Comparison of ENCODE assay signal across 26 cellular contexts in genomic region chrX:43706786-43707185, GRCh38. TPM values are rescaled to one million over a fixed set of nuclear protein-coding genes. Genes with fewer than 3 reads are reported as not detected.
A peak's percentile ranks its signal among the peaks of the same experiment; 100 is the strongest.
DNase-seq lines count a peak whose midpoint lies in the region; ATAC-seq and TF ChIP-seq lines count a peak whose summit lies in the region.
"Had no signal": no experiment of that assay in that cellular context is flagged by ENCODE, and none has a peak within 500 bp of the region (broad histone marks: within the 10 kb centered on the region; RNA-seq: fewer than 3 reads in every experiment).

No MANE protein-coding gene starts in this region.

- TF ChIP-seq CTCF in coronary artery (IDR thresholded peaks at IDR 0.05) (no peak), lower lobe of right lung (IDR thresholded peaks at IDR 0.05) (no peak), transverse colon (IDR thresholded peaks at IDR 0.05) (no peak)

- 50 to 54% methylated on average over 1 of the region's 1 CpG for WGBS in transverse colon (ENCODE audit: low coverage in 1 of 2), 2 donors

- no peak overlapping the region for H3K4me3 Mint-ChIP-seq in CD4-positive, alpha-beta memory T cell
- H3K4me3 Mint-ChIP-seq: endodermal cell, immature natural killer cell, nephron had no signal

- no peaks in the 10 kb centered on the region for H3K9me3 Mint-ChIP-seq in CD4-positive, alpha-beta memory T cell
- H3K9me3 Mint-ChIP-seq: activated T-helper 2 cell treated with anti-CD3 and anti-CD28 coated beads, Interferon-gamma antibody, Interleukin-2, Interleukin-4, amounts not matched to agents 10 μg/mL and 5 μg/mL and 100 μg/mL, durations not matched to agents 14 hours and 24 hours and 36 hours; immature natural killer cell; nephron had no signal

- in situ Hi-C loops in transverse colon (cut with MboI; ENCODE audit: low pct_ligation_motif_present in 1 of 4, low pct_unique_long_range_greater_than_20kb in 1 of 4, low sequenced_read_pairs in 3 of 4), result no loop called here

- H3K27ac ChIP-seq in coronary artery (peak overlapping the region; percentile 32 to 70), lower lobe of right lung (peak overlapping the region; percentile 79), transverse colon (peak overlapping the region; percentile 70 to 86 (median 81))
- H3K27ac ChIP-seq in CD4-positive, alpha-beta memory T cell (ENCODE audit: low read depth, low read length), result no peak overlapping the region
- H3K27ac ChIP-seq: BLaER1, HL-60, SK-N-MC had no signal

- H3K4me3 ChIP-seq in coronary artery (no peak overlapping the region), lower lobe of right lung (no peak overlapping the region), transverse colon (no peak overlapping the region)
- no peak overlapping the region for H3K4me3 ChIP-seq in CD4-positive, alpha-beta memory T cell (ENCODE audit: low read length in 2 of 2)
- H3K4me3 ChIP-seq: BLaER1, K562, SK-N-MC had no signal

- H3K27ac Mint-ChIP-seq in CD4-positive, alpha-beta memory T cell, result peak overlapping the region in 1 of 7 donors; percentile 24
- H3K27ac Mint-ChIP-seq: endodermal cell, immature natural killer cell, nephron had no signal

- peak; percentile 5 for DNase-seq in HT-29 (ENCODE audit: low spot score)
- no peak for DNase-seq in coronary artery (ENCODE audit: low spot score)
- DNase-seq in lower lobe of right lung, result no peak
- DNase-seq in transverse colon, result no peak
- no peak for DNase-seq in stimulated activated CD4-positive, alpha-beta T cell treated with anti-CD3 and anti-CD28 coated beads, Interleukin-15, amount 100 ng/mL, for 24 hours
- DNase-seq in CD4-positive, alpha-beta memory T cell, result no peak
- DNase-seq: central memory CD4-positive, alpha-beta T cell; endodermal cell; GF-D8; glutamatergic neuron; immature natural killer cell; mesenchymal stem cell; NCI-H1092; NCI-H2081 treated with DMSO at 0.1 percent for 48 hours; NCI-H524 treated with DMSO at 0.1 percent for 48 hours; stimulated activated naive CD4-positive, alpha-beta T cell treated with Interleukin-2 at 50 U/mL for 16 hours; T-helper 9 cell had no signal

- TF ChIP-seq POLR2A in transverse colon (IDR thresholded peaks at IDR 0.05), result no peak

- ATAC-seq in lower lobe of right lung, result peak in 1 of 2 donors; percentile 4
- no peak for ATAC-seq in GM21737 (IDR thresholded peaks at IDR 0.05; ENCODE audit: unreplicated experiment)
- ATAC-seq: activated CD4-positive, CD25-positive, alpha-beta regulatory T cell treated with anti-CD3 and anti-CD28 coated beads, Interleukin-2, amount 50 U/mL, for 24 hours; K562 had no signal

- peaks cover 0 to 3% of the 10 kb centered on the region in 2 donors for H3K27me3 Mint-ChIP-seq in CD4-positive, alpha-beta memory T cell

- H3K9me3 ChIP-seq in lower lobe of right lung, result no peaks in the 10 kb centered on the region
- H3K9me3 ChIP-seq in transverse colon, result no peaks in the 10 kb centered on the region
- H3K9me3 ChIP-seq in CD4-positive, alpha-beta memory T cell (ENCODE audit: control insufficient read depth in 1 of 2, low read length in 2 of 2), result no peaks in the 10 kb centered on the region
- H3K9me3 ChIP-seq: BLaER1 had no signal

- peaks cover under 1% of the 10 kb centered on the region for H3K36me3 ChIP-seq in lower lobe of right lung
- no peaks in the 10 kb centered on the region for H3K36me3 ChIP-seq in transverse colon
- H3K36me3 ChIP-seq in CD4-positive, alpha-beta memory T cell (ENCODE audit: insufficient read depth, low read length), result no peaks in the 10 kb centered on the region
- H3K36me3 ChIP-seq: BLaER1 had no signal

- no peaks in the 10 kb centered on the region for H3K4me1 Mint-ChIP-seq in CD4-positive, alpha-beta memory T cell
- H3K4me1 Mint-ChIP-seq: immature natural killer cell had no signal

- peaks cover 67% of the 10 kb centered on the region for H3K4me1 ChIP-seq in lower lobe of right lung
- H3K4me1 ChIP-seq in transverse colon, result peaks cover 0 to 53% (median 25%) of the 10 kb centered on the region in 4 donors
- no peaks in the 10 kb centered on the region for H3K4me1 ChIP-seq in CD4-positive, alpha-beta memory T cell (ENCODE audit: insufficient read depth, low read length)
- H3K4me1 ChIP-seq: BLaER1 had no signal

- no peak for TF ChIP-seq EP300 in transverse colon (IDR thresholded peaks at IDR 0.05; ENCODE audit: low read depth)

- POLR2A ChIA-PET in CD4-positive, alpha-beta memory T cell (lab: Charles Lee; ENCODE audit: partially characterized antibody), result no interaction called here

- CTCF ChIA-PET in CD4-positive, alpha-beta memory T cell (lab: Charles Lee; ENCODE audit: partially characterized antibody), result no interaction called here

- H3K27me3 ChIP-seq in lower lobe of right lung (ENCODE audit: low read depth), result no peaks in the 10 kb centered on the region
- no peaks in the 10 kb centered on the region for H3K27me3 ChIP-seq in transverse colon
- no peaks in the 10 kb centered on the region for H3K27me3 ChIP-seq in CD4-positive, alpha-beta memory T cell (ENCODE audit: insufficient read depth, low read length)

- intact Hi-C loops in lower lobe of right lung (cut with DNase I) (no loop called here), transverse colon (cut with DNase I; ENCODE audit: low total_unique reads) (no loop called here)
- intact Hi-C loops in CD4-positive, alpha-beta memory T cell (cut with micrococcal nuclease), result no loop called here

- no peaks in the 10 kb centered on the region for H3K36me3 Mint-ChIP-seq in CD4-positive, alpha-beta memory T cell
- H3K36me3 Mint-ChIP-seq: immature natural killer cell had no signal

RNA-seq across cellular contexts. Expression of gene MAOA, which starts 50.7 kb away (rescaled TPM):
- 10.9 and 11.8 TPM in 2 replicates for total RNA-seq in HT-29 (2014; rRNA removed; shearing (Covaris generic))
- total RNA-seq in lower lobe of right lung (159 TPM), transverse colon (100 to 1,000 TPM; 104 to 425 (median 289) TPM)
- under 1 TPM in 1 of 2 experiments, not detected in 1; 0.09 TPM for total RNA-seq in CD4-positive, alpha-beta memory T cell
- polyA plus RNA-seq in CD4-positive, alpha-beta memory T cell, result 1 to 10 TPM in 1 of 2 donors, not detected in 1; 6.2 TPM
- total RNA-seq: OCI-LY7 had no signal
- polyA plus RNA-seq: immature natural killer cell had no signal

Comparison
In these comparisons a context has a peak if more than half of its experiments do, and no peak if none do; other contexts are left out.
1. RNA of gene MAOA, which starts 50.7 kb away (total RNA-seq): 104 to 425 TPM in transverse colon, 159 TPM in lower lobe of right lung (single experiment) and 10.9 to 11.8 TPM in HT-29; 0.09 TPM in CD4-positive, alpha-beta memory T cell; every median in the first group is over 10 times any median in the second.